Comparison of ENCODE assay signal across 1 cellular context in genomic region chr18:285817-286216, GRCh38.
TF ChIP-seq lines count a peak whose summit lies in the region.

No MANE protein-coding gene starts in this region.

TF ChIP-seq in K562, 482 proteins besides CTCF, POLR2A, EP300 and RAD21 (continued from another document):
- no peak for TF ChIP-seq HSF4 (CRISPR knock-in tag; IDR thresholded peaks at IDR 0.05; ENCODE audit: borderline replicate concordance)
- no peak for TF ChIP-seq ZNF583 (CRISPR knock-in tag; IDR thresholded peaks at IDR 0.05)
- peak; percentile 47 for TF ChIP-seq ZFP36 (IDR thresholded peaks at IDR 0.05; ENCODE audit: low read depth, low read length, partially characterized antibody)
- TF ChIP-seq XRCC3 (IDR thresholded peaks at IDR 0.05) = no peak
- TF ChIP-seq CHD2 (IDR thresholded peaks at IDR 0.05; ENCODE audit: low read depth, low read length) = no peak
- no peak for TF ChIP-seq ZBTB7A (IDR thresholded peaks at IDR 0.05; ENCODE audit: borderline replicate concordance, control insufficient read depth, low read depth, low read length)
- TF ChIP-seq ZNF134 (CRISPR knock-in tag; conservative IDR thresholded peaks at IDR 0.05) = no peak
- TF ChIP-seq ETV1 (tag; conservative IDR thresholded peaks at IDR 0.05; ENCODE audit: low read depth) = no peak
- TF ChIP-seq ZNF512 (tag; IDR thresholded peaks at IDR 0.05) = no peak
